In genomic region chr17:75515229-75515522, GRCh38 we compare ENCODE assay signal across 8 cellular contexts. TPM values are rescaled to one million over a fixed set of nuclear protein-coding genes. Genes with fewer than 3 reads are reported as not detected.
DNase-seq lines count a peak whose midpoint lies in the region; ATAC-seq and TF ChIP-seq lines count a peak whose summit lies in the region.

No MANE protein-coding gene starts in this region.

- no peak for ATAC-seq in activated naive CD4-positive, alpha-beta T cell treated with anti-CD3 and anti-CD28 coated beads, Interleukin-2, amount 50 U/mL, for 72 hours
- ATAC-seq in lung (ENCODE audit: insufficient read depth, low FRiP score) (no peak), GM18870 (IDR thresholded peaks at IDR 0.05; ENCODE audit: unreplicated experiment) (no peak), HG02970 (IDR thresholded peaks at IDR 0.05; ENCODE audit: low FRiP score, unreplicated experiment) (no peak)

- no peaks in the 10 kb centered on the region for H3K27me3 Mint-ChIP-seq in activated naive CD4-positive, alpha-beta T cell treated with anti-CD3 and anti-CD28 coated beads, Interleukin-2, amount 50 U/mL, for 24 hours

- H3K27me3 ChIP-seq in lung (ENCODE audit: control insufficient read depth, insufficient read depth), result no peaks in the 10 kb centered on the region

- DNase-seq in activated naive CD4-positive, alpha-beta T cell treated with anti-CD3 and anti-CD28 coated beads, Interleukin-2, amount 50 U/mL, for 72 hours (ENCODE audit: low spot score in 2 of 2), result no peak
- DNase-seq in astrocyte of the spinal cord (ENCODE audit: low read depth, low spot score) (no peak), lung (ENCODE audit: low spot score) (no peak), NCI-H146 (lab: John Stamatoyannopoulos, UW) (no peak)

- H3K9me3 Mint-ChIP-seq in activated naive CD4-positive, alpha-beta T cell treated with anti-CD3 and anti-CD28 coated beads, Interleukin-2, amount 50 U/mL, for 24 hours, result no peaks in the 10 kb centered on the region
- no peaks in the 10 kb centered on the region for H3K9me3 Mint-ChIP-seq in activated naive CD4-positive, alpha-beta T cell treated with anti-CD3 and anti-CD28 coated beads, Interleukin-2, amount 50 U/mL, for 72 hours

- peaks cover 10% of the 10 kb centered on the region for H3K36me3 Mint-ChIP-seq in activated naive CD4-positive, alpha-beta T cell treated with anti-CD3 and anti-CD28 coated beads, Interleukin-2, amount 50 U/mL, for 24 hours
- peaks cover 15 to 17% of the 10 kb centered on the region in 2 donors for H3K36me3 Mint-ChIP-seq in activated naive CD4-positive, alpha-beta T cell treated with anti-CD3 and anti-CD28 coated beads, Interleukin-2, amount 50 U/mL, for 72 hours

- H3K27ac Mint-ChIP-seq in activated naive CD4-positive, alpha-beta T cell treated with anti-CD3 and anti-CD28 coated beads, Interleukin-2, amount 50 U/mL, for 24 hours, result no peak overlapping the region
- H3K27ac Mint-ChIP-seq in activated naive CD4-positive, alpha-beta T cell treated with anti-CD3 and anti-CD28 coated beads, Interleukin-2, amount 50 U/mL, for 72 hours, result no peak overlapping the region

- H3K4me1 Mint-ChIP-seq in activated naive CD4-positive, alpha-beta T cell treated with anti-CD3 and anti-CD28 coated beads, Interleukin-2, amount 50 U/mL, for 24 hours, result peaks cover 23% of the 10 kb centered on the region

- H3K4me1 ChIP-seq in lung (ENCODE audit: control insufficient read depth in 2 of 2, insufficient read depth in 2 of 2, low read length in 2 of 2) (peaks cover 0 to 12% of the 10 kb centered on the region in 2 donors), urinary bladder (ENCODE audit: insufficient read depth) (no peaks in the 10 kb centered on the region)

- H3K4me3 ChIP-seq in astrocyte of the spinal cord (ENCODE audit: low read depth, low read length) (peak overlapping the region; percentile 72), lung (peak overlapping the region; percentile 61), urinary bladder (ENCODE audit: low read depth, low read length) (peak overlapping the region; percentile 85)

- WGBS in lung, 2 donors, result 0% methylated on average over 14 to 29 of the region's 29 CpGs
- under 1% methylated on average over 28 of the region's 29 CpGs for WGBS in urinary bladder

- no peak for TF ChIP-seq CTCF in astrocyte of the spinal cord (IDR thresholded peaks at IDR 0.05; ENCODE audit: low read depth, low read length)
- TF ChIP-seq CTCF in lung (IDR thresholded peaks at IDR 0.05; ENCODE audit: control extremely low read depth, extremely low read depth), result no peak

- H3K27ac ChIP-seq in lung (ENCODE audit: low read depth in 1 of 2, low read length in 1 of 2), result peak overlapping the region; percentile 83
- peak overlapping the region; percentile 76 for H3K27ac ChIP-seq in urinary bladder (ENCODE audit: low read depth)

- no peaks in the 10 kb centered on the region for H3K9me3 ChIP-seq in lung (ENCODE audit: control insufficient read depth in 2 of 2, insufficient read depth in 1 of 2, low read length in 1 of 2)

- in situ Hi-C loops in astrocyte of the spinal cord (cut with HindIII; ENCODE audit: low sequenced_read_pairs), result no loop called here

- peak overlapping the region; percentile 81 for H3K4me3 Mint-ChIP-seq in activated naive CD4-positive, alpha-beta T cell treated with anti-CD3 and anti-CD28 coated beads, Interleukin-2, amount 50 U/mL, for 24 hours

- peaks cover 0 to 2% of the 10 kb centered on the region in 2 donors for H3K36me3 ChIP-seq in lung (ENCODE audit: control insufficient read depth in 2 of 2, insufficient read depth in 2 of 2, low read length in 2 of 2)
- H3K36me3 ChIP-seq in urinary bladder (ENCODE audit: insufficient read depth), result no peaks in the 10 kb centered on the region

RNA-seq across cellular contexts. Expression of gene CASKIN2, which starts 0.2 kb away (rescaled TPM):
- 1 to 10 TPM; 1.7 to 3.5 TPM for total RNA-seq in activated naive CD4-positive, alpha-beta T cell treated with anti-CD3 and anti-CD28 coated beads, Interleukin-2, amount 50 U/mL, for 72 hours
- total RNA-seq in lung (10 to 100 TPM; 44.1 to 81.5 TPM), urinary bladder (11.1 TPM)
- polyA plus RNA-seq in lung (10 to 100 TPM; 22.3 to 26.1 TPM), urinary bladder (29.1 TPM)

RNA-seq across cellular contexts. Expression of gene TSEN54, which starts 1.2 kb away (rescaled TPM):
- total RNA-seq in activated naive CD4-positive, alpha-beta T cell treated with anti-CD3 and anti-CD28 coated beads, Interleukin-2, amount 50 U/mL, for 72 hours, result 10 to 100 TPM; 26.8 to 45.5 TPM
- total RNA-seq in lung (10 to 100 TPM; 18.4 to 22.4 TPM), urinary bladder (10.9 TPM)
- polyA plus RNA-seq in lung (10 to 100 TPM; 20.9 to 36.5 TPM), urinary bladder (20.4 TPM)

RNA-seq across cellular contexts. Expression of gene LLGL2, which starts 10.3 kb away (rescaled TPM):
- total RNA-seq in activated naive CD4-positive, alpha-beta T cell treated with anti-CD3 and anti-CD28 coated beads, Interleukin-2, amount 50 U/mL, for 72 hours, result 10 to 100 TPM; 12.0 to 12.8 TPM
- total RNA-seq in lung, result 100 to 1,000 TPM; 103 to 199 TPM
- polyA plus RNA-seq in lung, result 100 to 1,000 TPM in 1 of 2 donors, 10 to 100 TPM in 1; 80.5 to 195 TPM
- total RNA-seq in urinary bladder, result 10.6 TPM
- 15.1 TPM for polyA plus RNA-seq in urinary bladder

RNA-seq across cellular contexts. Expression of gene TMEM94, which starts 58.7 kb away (rescaled TPM):
- 10 to 100 TPM; 64.5 to 65.2 TPM for total RNA-seq in activated naive CD4-positive, alpha-beta T cell treated with anti-CD3 and anti-CD28 coated beads, Interleukin-2, amount 50 U/mL, for 72 hours
- total RNA-seq in lung (10 to 100 TPM; 60.2 to 82.3 TPM), urinary bladder (24.9 TPM)
- polyA plus RNA-seq in lung (10 to 100 TPM; 40.0 to 46.4 TPM), urinary bladder (45.8 TPM)
